8 cellular contexts compared by ENCODE assay signal in genomic region chr19:18833141-18833476, GRCh38. TPM values are rescaled to one million over a fixed set of nuclear protein-coding genes. Genes with fewer than 3 reads are reported as not detected.
A peak's percentile ranks its signal among the peaks of the same experiment; 100 is the strongest.
DNase-seq lines count a peak whose midpoint lies in the region; ATAC-seq, FAIRE-seq and TF ChIP-seq lines count a peak whose summit lies in the region.

No MANE protein-coding gene starts in this region.

- peaks cover 14% of the 10 kb centered on the region for H3K36me3 Mint-ChIP-seq in memory B cell

- peak overlapping the region; percentile 90 for H3K27ac Mint-ChIP-seq in memory B cell

- no peaks in the 10 kb centered on the region for H3K9me3 Mint-ChIP-seq in memory B cell

- peak overlapping the region; percentile 89 for H3K4me3 ChIP-seq in A549
- H3K4me3 ChIP-seq in HEK293 (ENCODE audit: low read depth, low read length): peak overlapping the region; percentile 87
- peak overlapping the region; percentile 78 for H3K4me3 ChIP-seq in astrocyte of the cerebellum (ENCODE audit: low read depth, low read length)

- TF ChIP-seq CTCF in A549 (IDR thresholded peaks at IDR 0.05) (no peak), HEK293 (tag by site-specific recombination; IDR thresholded peaks at IDR 0.05) (no peak), astrocyte of the cerebellum (IDR thresholded peaks at IDR 0.05; ENCODE audit: low read depth, low read length, missing control alignments) (no peak)

- no peak for FAIRE-seq in A549 (lab: Jason Lieb, UNC)

- no peak for TF ChIP-seq RAD21 in A549 (conservative IDR thresholded peaks at IDR 0.05 in 1 of 2, IDR thresholded peaks at IDR 0.05 in 1 of 2)

- H3K9me3 ChIP-seq in A549 (no peaks in the 10 kb centered on the region), HEK293 (ENCODE audit: control insufficient read depth, insufficient read depth, low read depth, low read length) (no peaks in the 10 kb centered on the region)

- CTCF ChIA-PET in A549 (lab: Yijun Ruan, JAX) (interaction anchor here (0.9 to 6.9 kb wide), 5 partner anchors 15 to 371 kb away, joined by 3 to 28 read pairs (median 4); partner anchors contain the start of gene REX1BD), HEK293 (lab: Yijun Ruan, JAX) (interaction anchor here (0.7 to 7.7 kb wide), 4 partner anchors 12 to 245 kb away, joined by 3 to 69 read pairs (median 4); partner anchors contain the start of gene REX1BD)

- H3K4me2 ChIP-seq in A549: peak overlapping the region; percentile 98

- peaks cover 4 to 47% of the 10 kb centered on the region in 2 experiments; a peak in 2 of 3 replicates for H3K36me3 ChIP-seq in HEK293 (ENCODE audit: control insufficient read depth in 2 of 2, insufficient read depth in 1 of 2, low read length in 2 of 2)

- H3K27me3 Mint-ChIP-seq in memory B cell: peaks cover 3% of the 10 kb centered on the region

- peaks cover 9% of the 10 kb centered on the region for H3K4me1 ChIP-seq in A549
- H3K4me1 ChIP-seq in HEK293 (ENCODE audit: control insufficient read depth, insufficient read depth, low read length): no peaks in the 10 kb centered on the region

- peak overlapping the region; percentile 94 to 100 for H3K27ac ChIP-seq in A549
- peak overlapping the region; percentile 93; the same call in 1 of the 2 replicates for H3K27ac ChIP-seq in HEK293 (ENCODE audit: extremely low read depth, low read depth, low read length)

- peak overlapping the region; percentile 95 for H3K4me3 Mint-ChIP-seq in memory B cell

- ATAC-seq in A549: no peak; a peak in 1 of 6 replicates
- ATAC-seq in memory B cell (ENCODE audit: low read depth): no peak
- ATAC-seq in GM21717 (IDR thresholded peaks at IDR 0.05; ENCODE audit: unreplicated experiment): no peak

- POLR2A ChIA-PET in A549 (lab: Yijun Ruan, JAX): interaction anchor here (1.2 to 1.6 kb wide), 2 partner anchors 8 to 11 kb away, joined by 3 to 5 read pairs; no protein-coding TSS in a partner anchor
- POLR2A ChIA-PET in HEK293 (lab: Yijun Ruan, JAX): interaction anchor here (0.8 to 3.5 kb wide), 6 partner anchors 9 to 311 kb away, joined by 3 to 23 read pairs (median 4); partner anchors contain the start of genes CRLF1, ELL and UBA52

- TF ChIP-seq EP300 in A549 (IDR thresholded peaks at IDR 0.05): no peak

- H3K4me1 Mint-ChIP-seq in memory B cell: peaks cover 44% of the 10 kb centered on the region

- in situ Hi-C loops in astrocyte of the cerebellum (cut with HindIII; ENCODE audit: low sequenced_read_pairs): loop anchor here (25.0 kb wide), 1 partner anchor 246 kb away; the partner anchor contains the start of gene REX1BD

- no peak for TF ChIP-seq POLR2A in A549 (IDR thresholded peaks at IDR 0.05; ENCODE audit: low read length)

- DNase-seq in A549 (ENCODE audit: low read depth in 1 of 2, low spot score in 1 of 2): no peak
- DNase-seq in astrocyte of the cerebellum (ENCODE audit: low read depth): no peak
- no peak for DNase-seq in memory B cell (ENCODE audit: low spot score in 2 of 2)
- no peak for DNase-seq in HUDEP-2 (lab: John Stamatoyannopoulos, UW; ENCODE audit: unreplicated experiment in 76 of 76)
- DNase-seq in kidney tubule cell (ENCODE audit: low spot score): no peak
- DNase-seq in activated CD4-positive, alpha-beta T cell treated with anti-CD3 and anti-CD28 coated beads for 4 hours: no peak

- 38% methylated on average over 9 of the region's 9 CpGs for WGBS in A549 (ENCODE audit: missing lambda C conversion rate)

TF ChIP-seq in A549, 52 proteins besides CTCF, POLR2A, EP300 and RAD21:
- no peak for TF ChIP-seq JUN (IDR thresholded peaks at IDR 0.05)
- no peak for TF ChIP-seq POLR2AphosphoS2 (conservative IDR thresholded peaks at IDR 0.05; ENCODE audit: low read length)

TF ChIP-seq in HEK293, 187 proteins besides CTCF, POLR2A, EP300 and RAD21:
- TF ChIP-seq SCRT1 (tag by site-specific recombination; IDR thresholded peaks at IDR 0.05; ENCODE audit: borderline replicate concordance) (peak; percentile 84), REST (tag by site-specific recombination; IDR thresholded peaks at IDR 0.05) (peak; percentile 56), SCRT2 (tag by site-specific recombination; IDR thresholded peaks at IDR 0.05) (peak; percentile 96), PRDM6 (tag by site-specific recombination; IDR thresholded peaks at IDR 0.05) (no peak)
TF ChIP-seq in HEK293: peak in this region for 3.

RNA-seq across cellular contexts. Expression of gene UPF1, which starts 1.4 kb away (rescaled TPM):
- polyA plus RNA-seq in A549 (2011; rRNA removed) (19.2 and 29.6 TPM in 2 replicates), A549 (2017; fragmentation: RNase III; extraction: RNeasy Plus Mini Kit Qiagen cat#74134 plus additional on column Dnase treatment) (27.9 to 28.6 TPM (median 28.2 TPM) in 3 replicates)
- 20.0 and 24.8 TPM in 2 replicates for polyA plus RNA-seq in A549 (2012; cell fraction: cytosol; rRNA removed)
- 90.7 and 95.7 TPM in 2 replicates for polyA plus RNA-seq in A549 (2012; cell fraction: nucleus; rRNA removed)
- 45.6 and 52.9 TPM in 2 replicates for polyA minus RNA-seq in A549 (2011; rRNA and poly(A)+ RNA removed)

RNA-seq across cellular contexts. Expression of gene COMP, which starts 42.0 kb away (rescaled TPM):
- polyA plus RNA-seq in A549 (2011; rRNA removed) (not detected in 2 replicates), A549 (2017; fragmentation: RNase III; extraction: RNeasy Plus Mini Kit Qiagen cat#74134 plus additional on column Dnase treatment) (not detected in 3 replicates)
- polyA plus RNA-seq in A549 (2012; cell fraction: cytosol; rRNA removed): 0.03 TPM in 1 of 2 replicates, not detected in the other
- 0.10 TPM in 1 of 2 replicates, not detected in the other for polyA plus RNA-seq in A549 (2012; cell fraction: nucleus; rRNA removed)
- polyA minus RNA-seq in A549 (2011; rRNA and poly(A)+ RNA removed): not detected in 2 replicates

Comparison
In these comparisons a context has a peak if more than half of its experiments do, and no peak if none do; other contexts are left out.
1. Of the 5 proteins assayed by ChIP-seq in both HEK293 and A549: peak only in HEK293: REST; only in A549: none; in both: none; in neither: 4.